In the genomic region with DNA sequence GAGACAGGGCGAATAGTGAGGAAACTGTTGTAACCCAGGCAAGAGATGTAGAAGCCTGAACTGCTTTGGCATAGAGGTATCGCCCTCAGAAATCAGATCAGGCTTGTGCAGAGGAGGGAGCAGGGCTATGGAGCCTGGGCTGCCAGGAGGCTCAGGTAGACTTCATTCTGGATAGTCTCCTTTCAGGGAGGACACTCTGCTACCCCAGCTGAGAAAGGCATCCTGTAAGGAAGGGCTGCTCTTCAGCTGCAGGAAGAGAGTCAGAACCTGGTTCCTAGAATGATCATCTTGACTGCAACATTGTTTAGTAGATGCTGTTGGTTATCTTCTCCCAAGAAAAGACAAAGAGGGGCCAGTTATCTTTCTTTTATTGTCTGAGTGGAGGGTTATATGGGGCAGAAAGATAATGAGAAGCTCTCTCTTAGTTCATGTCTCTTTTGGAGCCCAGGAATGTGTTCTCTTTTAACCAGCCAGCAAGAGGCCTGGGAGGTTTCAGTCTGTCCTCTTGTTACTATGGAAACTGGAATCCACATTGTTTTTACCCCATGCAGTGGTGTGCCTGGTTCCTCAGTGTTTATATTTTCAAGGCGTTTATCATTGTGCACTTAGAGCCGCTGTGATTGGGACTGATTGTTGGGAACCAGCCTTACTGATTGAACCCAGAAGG, we compare ENCODE assay signal across 9 cellular contexts.
DNase-seq lines count a peak whose midpoint lies in the region; ATAC-seq and TF ChIP-seq lines count a peak whose summit lies in the region.
"Had no signal": no experiment of that assay in that cellular context is flagged by ENCODE, and none has a peak within 500 bp of the region (broad histone marks: within the 10 kb centered on the region; RNA-seq: fewer than 3 reads in every experiment).

No MANE protein-coding gene starts in this region.

- no peaks in the 10 kb centered on the region for H3K9me3 ChIP-seq in body of pancreas
- H3K9me3 ChIP-seq in left lung = no peaks in the 10 kb centered on the region

- DNase-seq in AG08395 (ENCODE audit: low spot score) = peak; percentile 57
- DNase-seq in HT1080 (ENCODE audit: low read depth) = peak; percentile 13
- DNase-seq in body of pancreas = peak in 1 of 4 donors; percentile 13
- DNase-seq in left lung = no peak
- no peak for DNase-seq in occipital lobe (lab: John Stamatoyannopoulos, UW)
- DNase-seq in NCI-H1930 (lab: John Stamatoyannopoulos, UW) = no peak
- no peak for DNase-seq in GM19240 (ENCODE audit: insufficient read length, low spot score)

- H3K4me1 ChIP-seq in body of pancreas = peaks cover 7% of the 10 kb centered on the region
- peaks cover 1 to 65% of the 10 kb centered on the region in 2 donors for H3K4me1 ChIP-seq in left lung

- intact Hi-C loops in body of pancreas (cut with DNase I) (no loop called here), left lung (cut with DNase I) (no loop called here)

- TF ChIP-seq CTCF in body of pancreas (IDR thresholded peaks at IDR 0.05) (no peak), left lung (IDR thresholded peaks at IDR 0.05) (no peak)

- H3K4me3 ChIP-seq in body of pancreas = no peak overlapping the region
- H3K4me3 ChIP-seq in left lung = no peak overlapping the region

- H3K27ac ChIP-seq in body of pancreas (no peak overlapping the region), left lung (peak overlapping the region in 1 of 2 donors; percentile 23)
- H3K27ac ChIP-seq: HL-60 had no signal

- H3K27me3 ChIP-seq in body of pancreas = no peaks in the 10 kb centered on the region
- H3K27me3 ChIP-seq in left lung = no peaks in the 10 kb centered on the region

- 47 to 57% methylated on average over 4 of the region's 4 CpGs for WGBS in body of pancreas, 2 donors

- ATAC-seq in body of pancreas = peak; percentile 62
- ATAC-seq in left lung = peak; percentile 27
- no peak for ATAC-seq in GM18870 (IDR thresholded peaks at IDR 0.05; ENCODE audit: unreplicated experiment)

- no peak for TF ChIP-seq POLR2A in body of pancreas (IDR thresholded peaks at IDR 0.05)

- H3K36me3 ChIP-seq in body of pancreas (replicated peaks in 1 of 2; ENCODE audit: insufficient read depth in 1 of 2, low read depth in 2 of 2) = no peaks in the 10 kb centered on the region
- no peaks in the 10 kb centered on the region for H3K36me3 ChIP-seq in left lung

Comparison
In these comparisons a context has a peak if more than half of its experiments do, and no peak if none do; other contexts are left out.
1. DNase-seq: peak in AG08395 (single experiment) and HT1080 (single experiment); none in left lung (0 of 2), occipital lobe (single experiment), NCI-H1930 (0 of 2) and GM19240 (single experiment).